Comparison of ENCODE assay signal across 11 cellular contexts in genomic region chr1:10733967-10734366, GRCh38.
DNase-seq lines count a peak whose midpoint lies in the region; ATAC-seq lines count a peak whose summit lies in the region.
"Had no signal": no experiment of that assay in that cellular context is flagged by ENCODE, and none has a peak within 500 bp of the region (broad histone marks: within the 10 kb centered on the region; RNA-seq: fewer than 3 reads in every experiment).

No MANE protein-coding gene starts in this region.

- DNase-seq in activated T-cell treated with anti-CD3 and anti-CD28 coated beads for 48 hours (ENCODE audit: low read depth) (peak; percentile 62), activated T-cell treated with anti-CD3 and anti-CD28 coated beads for 4 hours (no peak), NCI-H2171 (lab: John Stamatoyannopoulos, UW) (peak; percentile 77), iPS-NIHi7 (ENCODE audit: extremely low spot score) (peak; percentile 55), NCI-H2196 (lab: John Stamatoyannopoulos, UW; ENCODE audit: unreplicated experiment) (no peak), A172 (ENCODE audit: low spot score) (no peak)
- peak; percentile 52 to 65 for DNase-seq in stimulated activated naive CD8-positive, alpha-beta T cell treated with anti-CD3 and anti-CD28 coated beads, Interleukin-15, amount 100 ng/mL, for 72 hours
- DNase-seq: heart left ventricle had no signal

- H3K27ac Mint-ChIP-seq in stimulated activated naive CD8-positive, alpha-beta T cell treated with anti-CD3 and anti-CD28 coated beads, Interleukin-15, amount 100 ng/mL, for 72 hours, result no peak overlapping the region
- H3K27ac Mint-ChIP-seq: CD14-positive monocyte had no signal

- H3K9me3 Mint-ChIP-seq in stimulated activated naive CD8-positive, alpha-beta T cell treated with anti-CD3 and anti-CD28 coated beads, Interleukin-15, amount 100 ng/mL, for 72 hours, result no peaks in the 10 kb centered on the region
- H3K9me3 Mint-ChIP-seq: CD14-positive monocyte had no signal

- no peak overlapping the region for H3K4me3 Mint-ChIP-seq in stimulated activated naive CD8-positive, alpha-beta T cell treated with anti-CD3 and anti-CD28 coated beads, Interleukin-15, amount 100 ng/mL, for 72 hours
- H3K4me3 Mint-ChIP-seq: CD14-positive monocyte had no signal

- peaks cover 26% of the 10 kb centered on the region for H3K4me1 Mint-ChIP-seq in stimulated activated naive CD8-positive, alpha-beta T cell treated with anti-CD3 and anti-CD28 coated beads, Interleukin-15, amount 100 ng/mL, for 72 hours
- H3K4me1 Mint-ChIP-seq: CD14-positive monocyte had no signal

- H3K27me3 Mint-ChIP-seq in stimulated activated naive CD8-positive, alpha-beta T cell treated with anti-CD3 and anti-CD28 coated beads, Interleukin-15, amount 100 ng/mL, for 72 hours, result peaks cover 20% of the 10 kb centered on the region

- ATAC-seq in stimulated activated naive CD8-positive, alpha-beta T cell treated with anti-CD3 and anti-CD28 coated beads, Interleukin-15, amount 100 ng/mL, for 72 hours, result peak; percentile 98
- ATAC-seq in HG03520 (IDR thresholded peaks at IDR 0.05; ENCODE audit: unreplicated experiment), result no peak
- ATAC-seq: K562 had no signal

Comparison
In these comparisons a context has a peak if more than half of its experiments do, and no peak if none do; other contexts are left out.
1. DNase-seq: peak in activated T-cell treated with anti-CD3 and anti-CD28 coated beads for 48 hours (single experiment), NCI-H2171 (single experiment), iPS-NIHi7 (single experiment) and stimulated activated naive CD8-positive, alpha-beta T cell treated with anti-CD3 and anti-CD28 coated beads, Interleukin-15, amount 100 ng/mL, for 72 hours (2 of 2); none in activated T-cell treated with anti-CD3 and anti-CD28 coated beads for 4 hours (single experiment), NCI-H2196 (single experiment) and A172 (single experiment).